22 cellular contexts compared by ENCODE assay signal in the genomic region with DNA sequence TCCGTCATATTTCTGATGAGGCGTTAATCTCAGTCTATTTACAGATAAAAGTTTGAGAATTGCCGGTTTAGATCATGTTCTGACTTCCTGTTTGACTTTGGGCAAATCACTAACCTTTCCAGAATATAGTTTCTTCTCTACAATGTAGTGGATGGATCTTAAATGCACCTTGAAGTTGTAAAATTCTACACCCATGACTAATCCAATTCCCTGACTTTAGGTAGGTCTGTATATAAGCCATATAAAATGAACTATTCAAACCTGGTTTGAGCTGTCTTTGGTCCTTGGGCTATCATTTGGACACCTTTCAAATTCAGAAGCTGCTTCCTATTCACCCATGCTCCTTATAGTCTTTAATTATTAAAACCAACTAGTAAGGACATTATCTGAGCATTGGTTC. TPM values are rescaled to one million over a fixed set of nuclear protein-coding genes. Genes with fewer than 3 reads are reported as not detected.
DNase-seq lines count a peak whose midpoint lies in the region; ATAC-seq and TF ChIP-seq lines count a peak whose summit lies in the region.
"Had no signal": no experiment of that assay in that cellular context is flagged by ENCODE, and none has a peak within 500 bp of the region (broad histone marks: within the 10 kb centered on the region; RNA-seq: fewer than 3 reads in every experiment).

No MANE protein-coding gene starts in this region.

- H3F3A ChIP-seq in SK-N-SH (replicated peaks; ENCODE audit: insufficient read depth) (peaks cover 57% of the 10 kb centered on the region), smooth muscle cell (ENCODE audit: low read depth) (no peaks in the 10 kb centered on the region)

- H3K9me3 ChIP-seq in SK-N-SH (no peaks in the 10 kb centered on the region), ascending aorta (no peaks in the 10 kb centered on the region), smooth muscle cell (replicated peaks; ENCODE audit: low read depth) (no peaks in the 10 kb centered on the region), stomach (no peaks in the 10 kb centered on the region), esophagus squamous epithelium (no peaks in the 10 kb centered on the region)
- H3K9me3 ChIP-seq: BE2C, SJSA1 had no signal

- no peak overlapping the region for H2AFZ ChIP-seq in SK-N-SH (ENCODE audit: low read depth)
- no peak overlapping the region for H2AFZ ChIP-seq in smooth muscle cell (ENCODE audit: low read depth)

- CTCF ChIA-PET in SK-N-SH (lab: Yijun Ruan, JAX), result interaction anchor here (0.6 to 1.9 kb wide), 2 partner anchors 34 to 145 kb away, joined by 3 to 5 read pairs; no protein-coding TSS in a partner anchor

- peak overlapping the region; percentile 13; the same call in 1 of the 2 replicates for H3K4me2 ChIP-seq in SK-N-SH
- peak overlapping the region; percentile 64 for H3K4me2 ChIP-seq in smooth muscle cell

- ATAC-seq in SK-N-SH treated with all-trans-retinoic acid at 6 μM for 48 hours (no peak), foreskin keratinocyte (no peak), GM21381 (IDR thresholded peaks at IDR 0.05; ENCODE audit: unreplicated experiment) (no peak)
- ATAC-seq: GM12878 had no signal

- H4K20me1 ChIP-seq in SK-N-SH (ENCODE audit: insufficient read depth) (peaks cover 93% of the 10 kb centered on the region), smooth muscle cell (ENCODE audit: low read depth) (no peaks in the 10 kb centered on the region)

- H3K27ac ChIP-seq in SK-N-SH (ENCODE audit: low read depth in 2 of 2, low read length in 1 of 2) (peak overlapping the region in 1 of 2 experiments; percentile 78; a peak in 2 of 4 replicates), ascending aorta (peak overlapping the region; percentile 22 to 56), foreskin keratinocyte (peak overlapping the region; percentile 70), smooth muscle cell (ENCODE audit: low read depth) (peak overlapping the region; percentile 77), stomach (no peak overlapping the region), esophagus squamous epithelium (no peak overlapping the region)
- H3K27ac ChIP-seq: 22Rv1 had no signal

- no peak for TF ChIP-seq RAD21 in SK-N-SH (IDR thresholded peaks at IDR 0.05; ENCODE audit: low read length)

- H3K4me3 ChIP-seq in SK-N-SH (ENCODE audit: low read depth in 2 of 2, low read length in 1 of 2) (no peak overlapping the region), ascending aorta (no peak overlapping the region), smooth muscle cell (no peak overlapping the region), stomach (no peak overlapping the region), esophagus squamous epithelium (no peak overlapping the region)
- H3K4me3 ChIP-seq: GM12878, SJSA1 had no signal

- DNase-seq in SK-N-SH (no peak), ascending aorta (ENCODE audit: low spot score in 2 of 2) (no peak), foreskin keratinocyte (peak in 1 of 2 donors; percentile 56), smooth muscle cell (lab: John Stamatoyannopoulos, UW; ENCODE audit: unreplicated experiment) (no peak), stomach (no peak), esophagus squamous epithelium (lab: John Stamatoyannopoulos, UW) (no peak)
- DNase-seq: BE2C; Calu3; CD4-positive, alpha-beta T cell; DMS53; EL; GOT3; NCI-H1105; NCI-H1694; NCI-H2081 treated with DMSO at 0.1 percent for 48 hours; NCI-H774 had no signal

- intact Hi-C loops in ascending aorta (cut with DNase I) (no loop called here), stomach (cut with DNase I; ENCODE audit: low total_unique reads) (no loop called here), esophagus squamous epithelium (cut with DNase I) (no loop called here)

- WGBS in SK-N-SH (ENCODE audit: low lambda C conversion rate), result 88% methylated on average over 3 of the region's 3 CpGs
- WGBS in smooth muscle cell (ENCODE audit: low lambda C conversion rate), result 81% methylated on average over 3 of the region's 3 CpGs
- 70 to 79% (median 73%) methylated on average over 3 of the region's 3 CpGs for WGBS in stomach, 5 donors
- WGBS in esophagus squamous epithelium, 2 donors, result 26 to 39% methylated on average over 3 of the region's 3 CpGs

- no peak overlapping the region for H3K9ac ChIP-seq in SK-N-SH
- H3K9ac ChIP-seq in smooth muscle cell (ENCODE audit: low read depth), result no peak overlapping the region

- H3K36me3 ChIP-seq in SK-N-SH (replicated peaks in 1 of 2; ENCODE audit: control insufficient read depth in 1 of 2, insufficient read depth in 2 of 2, low read length in 1 of 2) (peaks cover 4 to 80% of the 10 kb centered on the region in 2 experiments), ascending aorta (no peaks in the 10 kb centered on the region), smooth muscle cell (ENCODE audit: low read depth) (peaks cover 8% of the 10 kb centered on the region), stomach (no peaks in the 10 kb centered on the region), esophagus squamous epithelium (no peaks in the 10 kb centered on the region)
- H3K36me3 ChIP-seq: BE2C had no signal

- H3K79me2 ChIP-seq in SK-N-SH (ENCODE audit: insufficient read depth) (peaks cover 100% of the 10 kb centered on the region), smooth muscle cell (ENCODE audit: low read depth) (peaks cover 97% of the 10 kb centered on the region)

- H3K4me1 ChIP-seq in SK-N-SH (ENCODE audit: control insufficient read depth in 1 of 2, insufficient read depth in 2 of 2, low read depth in 1 of 2, low read length in 1 of 2) (peaks cover 8 to 41% of the 10 kb centered on the region in 2 experiments; a peak in 3 of 4 replicates), ascending aorta (peaks cover 2 to 42% of the 10 kb centered on the region in 2 donors), foreskin keratinocyte (peaks cover 47% of the 10 kb centered on the region), smooth muscle cell (ENCODE audit: low read depth) (peaks cover 14% of the 10 kb centered on the region), stomach (peaks cover 0 to 15% (median 0%) of the 10 kb centered on the region in 4 donors), esophagus squamous epithelium (peaks cover 0 to 30% (median 15%) of the 10 kb centered on the region in 3 donors)
- H3K4me1 ChIP-seq: BE2C had no signal

- TF ChIP-seq CTCF in SK-N-SH (IDR thresholded peaks at IDR 0.05) (no peak), ascending aorta (IDR thresholded peaks at IDR 0.05) (no peak), foreskin keratinocyte (conservative IDR thresholded peaks at IDR 0.05) (no peak), smooth muscle cell (IDR thresholded peaks at IDR 0.05; ENCODE audit: borderline replicate concordance, insufficient read depth, poor library complexity, severe bottlenecking) (no peak), stomach (IDR thresholded peaks at IDR 0.05) (no peak), esophagus squamous epithelium (IDR thresholded peaks at IDR 0.05) (no peak)

- no peaks in the 10 kb centered on the region for H3K9me2 ChIP-seq in SK-N-SH

- TF ChIP-seq POLR2A in stomach (IDR thresholded peaks at IDR 0.05), result no peak
- TF ChIP-seq POLR2A in esophagus squamous epithelium (IDR thresholded peaks at IDR 0.05), result no peak

- TF ChIP-seq EP300 in SK-N-SH (IDR thresholded peaks at IDR 0.05; ENCODE audit: borderline replicate concordance in 1 of 2, low read depth in 1 of 2, low read length in 1 of 2), result no peak
- no peak for TF ChIP-seq EP300 in stomach (IDR thresholded peaks at IDR 0.05)

- POLR2A ChIA-PET in SK-N-SH (lab: Yijun Ruan, JAX), result no interaction called here

- H3K27me3 ChIP-seq in SK-N-SH (ENCODE audit: insufficient read depth) (no peaks in the 10 kb centered on the region), ascending aorta (no peaks in the 10 kb centered on the region), foreskin keratinocyte (no peaks in the 10 kb centered on the region), smooth muscle cell (ENCODE audit: low read depth) (no peaks in the 10 kb centered on the region), stomach (no peaks in the 10 kb centered on the region), esophagus squamous epithelium (no peaks in the 10 kb centered on the region)
- H3K27me3 ChIP-seq: BE2C, SJSA1 had no signal

TF ChIP-seq in SK-N-SH, 30 proteins besides CTCF, POLR2A, EP300 and RAD21 (continues in another document):
- TF ChIP-seq, protein P1, sequence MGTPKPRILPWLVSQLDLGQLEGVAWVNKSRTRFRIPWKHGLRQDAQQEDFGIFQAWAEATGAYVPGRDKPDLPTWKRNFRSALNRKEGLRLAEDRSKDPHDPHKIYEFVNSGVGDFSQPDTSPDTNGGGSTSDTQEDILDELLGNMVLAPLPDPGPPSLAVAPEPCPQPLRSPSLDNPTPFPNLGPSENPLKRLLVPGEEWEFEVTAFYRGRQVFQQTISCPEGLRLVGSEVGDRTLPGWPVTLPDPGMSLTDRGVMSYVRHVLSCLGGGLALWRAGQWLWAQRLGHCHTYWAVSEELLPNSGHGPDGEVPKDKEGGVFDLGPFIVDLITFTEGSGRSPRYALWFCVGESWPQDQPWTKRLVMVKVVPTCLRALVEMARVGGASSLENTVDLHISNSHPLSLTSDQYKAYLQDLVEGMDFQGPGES (IDR thresholded peaks at IDR 0.05; ENCODE audit: low read depth, low read length), result no peak

TF ChIP-seq in SK-N-SH treated with all-trans-retinoic acid at 6 μM for 48 hours, 23 proteins besides CTCF, POLR2A, EP300 and RAD21 (continues in another document):
- TF ChIP-seq, protein P2, sequence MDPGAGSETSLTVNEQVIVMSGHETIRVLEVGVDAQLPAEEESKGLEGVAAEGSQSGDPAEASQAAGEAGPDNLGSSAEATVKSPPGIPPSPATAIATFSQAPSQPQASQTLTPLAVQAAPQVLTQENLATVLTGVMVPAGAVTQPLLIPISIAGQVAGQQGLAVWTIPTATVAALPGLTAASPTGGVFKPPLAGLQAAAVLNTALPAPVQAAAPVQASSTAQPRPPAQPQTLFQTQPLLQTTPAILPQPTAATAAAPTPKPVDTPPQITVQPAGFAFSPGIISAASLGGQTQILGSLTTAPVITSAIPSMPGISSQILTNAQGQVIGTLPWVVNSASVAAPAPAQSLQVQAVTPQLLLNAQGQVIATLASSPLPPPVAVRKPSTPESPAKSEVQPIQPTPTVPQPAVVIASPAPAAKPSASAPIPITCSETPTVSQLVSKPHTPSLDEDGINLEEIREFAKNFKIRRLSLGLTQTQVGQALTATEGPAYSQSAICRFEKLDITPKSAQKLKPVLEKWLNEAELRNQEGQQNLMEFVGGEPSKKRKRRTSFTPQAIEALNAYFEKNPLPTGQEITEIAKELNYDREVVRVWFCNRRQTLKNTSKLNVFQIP (CRISPR knock-in tag; IDR thresholded peaks at IDR 0.05; ENCODE audit: borderline replicate concordance, low read depth), result no peak
- TF ChIP-seq PPARA (CRISPR knock-in tag; IDR thresholded peaks at IDR 0.05; ENCODE audit: borderline replicate concordance), result no peak
- no peak for TF ChIP-seq ZNF565 (CRISPR knock-in tag; conservative IDR thresholded peaks at IDR 0.05; ENCODE audit: low read depth)
- TF ChIP-seq ZC3H10 (CRISPR knock-in tag; IDR thresholded peaks at IDR 0.05), result no peak

RNA-seq across cellular contexts. Expression of a gene that starts 52.2 kb away (rescaled TPM):
- 0.18 TPM in 1 of 2 replicates, not detected in the other for polyA plus RNA-seq in SK-N-SH (2012; rRNA removed)
- polyA plus RNA-seq in SK-N-SH (2012; cell fraction: cytosol; rRNA removed), result not detected in 2 replicates
- polyA plus RNA-seq in SK-N-SH (2012; cell fraction: nucleus; rRNA removed), result 0.27 and 1.1 TPM in 2 replicates
- not detected for total RNA-seq in ascending aorta
- 0.78 TPM in 2 replicates for total RNA-seq in foreskin keratinocyte
- not detected in 2 replicates for polyA plus RNA-seq in foreskin keratinocyte
- total RNA-seq in smooth muscle cell, result 2.3 and 4.7 TPM in 2 replicates
- polyA plus RNA-seq in smooth muscle cell, result 0.18 TPM in 1 of 2 replicates, not detected in the other
- 1 to 10 TPM in 1 of 5 donors, not detected in 4; 3.1 TPM for total RNA-seq in stomach
- not detected for polyA plus RNA-seq in stomach
- total RNA-seq in esophagus squamous epithelium, result not detected
- total RNA-seq: Calu3; CD4-positive, alpha-beta T cell; GM12878; NCI-H460 had no signal
- polyA plus RNA-seq: GM12878 had no signal

Comparison
In these comparisons a context has a peak if more than half of its experiments do, and no peak if none do; other contexts are left out.
1. H3K27ac ChIP-seq: peak in ascending aorta (2 of 2), foreskin keratinocyte (single experiment) and smooth muscle cell (single experiment); none in stomach (0 of 5) and esophagus squamous epithelium (0 of 4).